ENCODE assay signal across 32 cellular contexts in genomic region chr16:66455970-66456369, GRCh38. TPM values are rescaled to one million over a fixed set of nuclear protein-coding genes. Genes with fewer than 3 reads are reported as not detected.
"Had no signal": no experiment of that assay in that cellular context is flagged by ENCODE, and none has a peak within 500 bp of the region (broad histone marks: within the 10 kb centered on the region; RNA-seq: fewer than 3 reads in every experiment).

No MANE protein-coding gene starts in this region.

- H3K4me3 Mint-ChIP-seq: activated CD4-positive, alpha-beta memory T cell treated with anti-CD3 and anti-CD28 coated beads for 36 hours; activated CD4-positive, alpha-beta T cell treated with anti-CD3 and anti-CD28 coated beads for 36 hours; activated CD4-positive, alpha-beta T cell treated with anti-CD3 and anti-CD28 coated beads, Interleukin-2, amount 10 ng/mL, durations not matched to agents 24 days and 14 days; activated naive CD4-positive, alpha-beta T cell treated with anti-CD3 and anti-CD28 coated beads, Interleukin-2, amount 10 ng/mL, durations not matched to agents 7 days and 5 days; activated naive CD8-positive, alpha-beta T cell treated with anti-CD3 and anti-CD28 coated beads, Interleukin-2, amount 10 ng/mL, durations not matched to agents 7 days and 5 days; activated T-cell treated with anti-CD3 and anti-CD28 coated beads, Interleukin-2, amount 50 U/mL, for 24 hours; activated T-cell treated with anti-CD3 and anti-CD28 coated beads, Interleukin-2, amount 50 U/mL, for 72 hours; brain; dendritic cell treated with granulocyte-macrophage colony-stimulating factor and Interleukin-4, amounts not matched to agents 40 ng/mL and 50 ng/mL, for 4 days; T-helper 17 cell; T-helper 2 cell treated with Interferon-gamma antibody and Interleukin-4, amounts not matched to agents 5 μg/mL and 100 μg/mL, for 36 hours had no signal

- H3K36me3 ChIP-seq: ascending aorta, breast epithelium, cardiac muscle cell, colonic mucosa, esophagus muscularis mucosa, gastrocnemius medialis had no signal

- ATAC-seq: activated CD4-positive, alpha-beta T cell treated with anti-CD3 and anti-CD28 coated beads for 36 hours; activated naive CD4-positive, alpha-beta T cell treated with anti-CD3 and anti-CD28 coated beads, Interleukin-2, amount 50 U/mL, for 72 hours; activated T-cell treated with anti-CD3 and anti-CD28 coated beads, Interleukin-2, amount 50 U/mL, for 72 hours; foreskin keratinocyte; gastrocnemius medialis; T-helper 17 cell had no signal

- H3K27ac ChIP-seq: ascending aorta, breast epithelium, cardiac muscle cell, colonic mucosa, dorsolateral prefrontal cortex, esophagus muscularis mucosa, foreskin keratinocyte, gastrocnemius medialis had no signal

- H3K27ac Mint-ChIP-seq: activated CD4-positive, alpha-beta memory T cell treated with anti-CD3 and anti-CD28 coated beads for 36 hours; activated CD4-positive, alpha-beta T cell treated with anti-CD3 and anti-CD28 coated beads for 36 hours; activated CD4-positive, alpha-beta T cell treated with anti-CD3 and anti-CD28 coated beads, Interleukin-2, amount 10 ng/mL, durations not matched to agents 24 days and 14 days; activated naive CD4-positive, alpha-beta T cell treated with anti-CD3 and anti-CD28 coated beads, Interleukin-2, amount 10 ng/mL, durations not matched to agents 7 days and 5 days; activated naive CD4-positive, alpha-beta T cell treated with anti-CD3 and anti-CD28 coated beads, Interleukin-2, amount 50 U/mL, for 72 hours; activated naive CD8-positive, alpha-beta T cell treated with anti-CD3 and anti-CD28 coated beads, Interleukin-2, amount 10 ng/mL, durations not matched to agents 7 days and 5 days; activated T-cell treated with anti-CD3 and anti-CD28 coated beads, Interleukin-2, amount 50 U/mL, for 24 hours; activated T-cell treated with anti-CD3 and anti-CD28 coated beads, Interleukin-2, amount 50 U/mL, for 72 hours; brain; dendritic cell treated with granulocyte-macrophage colony-stimulating factor and Interleukin-4, amounts not matched to agents 40 ng/mL and 50 ng/mL, for 4 days; T-helper 17 cell; T-helper 2 cell treated with Interferon-gamma antibody and Interleukin-4, amounts not matched to agents 5 μg/mL and 100 μg/mL, for 36 hours had no signal

- H3K4me1 ChIP-seq: ascending aorta, breast epithelium, colonic mucosa, esophagus muscularis mucosa, foreskin keratinocyte, gastrocnemius medialis had no signal

- DNase-seq: activated CD4-positive, alpha-beta memory T cell treated with anti-CD3 and anti-CD28 coated beads for 36 hours; activated CD4-positive, alpha-beta T cell treated with anti-CD3 and anti-CD28 coated beads for 36 hours; activated CD4-positive, alpha-beta T cell treated with anti-CD3 and anti-CD28 coated beads, Interleukin-2, amount 10 ng/mL, durations not matched to agents 24 days and 14 days; activated CD4-positive, CD25-positive, alpha-beta regulatory T cell; activated CD4-positive, CD25-positive, alpha-beta regulatory T cell treated with anti-CD3 and anti-CD28 coated beads, Interleukin-2, amount 50 U/mL, for 72 hours; activated CD8-positive, alpha-beta memory T cell treated with anti-CD3 and anti-CD28 coated beads, Interleukin-2, amount 50 U/mL, for 48 hours; activated gamma-delta T cell; activated naive CD4-positive, alpha-beta T cell; activated naive CD4-positive, alpha-beta T cell treated with anti-CD3 and anti-CD28 coated beads, Interleukin-2, amount 10 ng/mL, durations not matched to agents 7 days and 5 days; activated naive CD8-positive, alpha-beta T cell treated with anti-CD3 and anti-CD28 coated beads, Interleukin-2, amount 10 ng/mL, durations not matched to agents 7 days and 5 days; activated T-cell treated with anti-CD3 and anti-CD28 coated beads for 4 hours; activated T-cell treated with anti-CD3 and anti-CD28 coated beads, Interleukin-2, amount 50 U/mL, for 72 hours; central memory CD4-positive, alpha-beta T cell; cerebellar nuclear complex; colonic mucosa; effector memory CD4-positive, alpha-beta T cell; erythroblast; foreskin keratinocyte; gastrocnemius medialis; glutamatergic neuron; T-helper 17 cell; T1000 had no signal

- H3K9me3 Mint-ChIP-seq: activated CD4-positive, alpha-beta memory T cell treated with anti-CD3 and anti-CD28 coated beads for 36 hours; activated CD4-positive, alpha-beta T cell treated with anti-CD3 and anti-CD28 coated beads, Interleukin-2, amount 10 ng/mL, durations not matched to agents 24 days and 14 days; activated naive CD4-positive, alpha-beta T cell treated with anti-CD3 and anti-CD28 coated beads, Interleukin-2, amount 10 ng/mL, durations not matched to agents 7 days and 5 days; activated naive CD4-positive, alpha-beta T cell treated with anti-CD3 and anti-CD28 coated beads, Interleukin-2, amount 50 U/mL, for 72 hours; activated naive CD8-positive, alpha-beta T cell treated with anti-CD3 and anti-CD28 coated beads, Interleukin-2, amount 10 ng/mL, durations not matched to agents 7 days and 5 days; activated T-cell treated with anti-CD3 and anti-CD28 coated beads, Interleukin-2, amount 50 U/mL, for 24 hours; activated T-cell treated with anti-CD3 and anti-CD28 coated beads, Interleukin-2, amount 50 U/mL, for 72 hours; dendritic cell treated with granulocyte-macrophage colony-stimulating factor and Interleukin-4, amounts not matched to agents 40 ng/mL and 50 ng/mL, for 4 days; T-helper 2 cell treated with Interferon-gamma antibody and Interleukin-4, amounts not matched to agents 5 μg/mL and 100 μg/mL, for 36 hours had no signal

- H3K27me3 ChIP-seq: ascending aorta, cardiac muscle cell, colonic mucosa had no signal

- H3K9me3 ChIP-seq: ascending aorta, breast epithelium, colonic mucosa, esophagus muscularis mucosa, gastrocnemius medialis had no signal

- H3K4me1 Mint-ChIP-seq: activated CD4-positive, alpha-beta T cell treated with anti-CD3 and anti-CD28 coated beads for 36 hours; activated CD4-positive, alpha-beta T cell treated with anti-CD3 and anti-CD28 coated beads, Interleukin-2, amount 10 ng/mL, durations not matched to agents 24 days and 14 days; brain had no signal

- H3K36me3 Mint-ChIP-seq: activated CD4-positive, alpha-beta memory T cell treated with anti-CD3 and anti-CD28 coated beads for 36 hours; activated naive CD4-positive, alpha-beta T cell treated with anti-CD3 and anti-CD28 coated beads, Interleukin-2, amount 10 ng/mL, durations not matched to agents 7 days and 5 days; activated naive CD4-positive, alpha-beta T cell treated with anti-CD3 and anti-CD28 coated beads, Interleukin-2, amount 50 U/mL, for 72 hours; activated naive CD8-positive, alpha-beta T cell treated with anti-CD3 and anti-CD28 coated beads, Interleukin-2, amount 10 ng/mL, durations not matched to agents 7 days and 5 days; brain had no signal

- H3K4me3 ChIP-seq: ascending aorta, breast epithelium, cardiac muscle cell, colonic mucosa, dorsolateral prefrontal cortex, esophagus muscularis mucosa, gastrocnemius medialis had no signal

RNA-seq across cellular contexts. Expression of gene BEAN1, which starts 28.9 kb away (rescaled TPM):
- total RNA-seq: activated CD4-positive, alpha-beta memory T cell treated with anti-CD3 and anti-CD28 coated beads for 36 hours; activated CD4-positive, alpha-beta T cell treated with anti-CD3 and anti-CD28 coated beads for 36 hours; activated CD4-positive, alpha-beta T cell treated with anti-CD3 and anti-CD28 coated beads, Interleukin-2, amount 10 ng/mL, durations not matched to agents 24 days and 14 days; activated naive CD4-positive, alpha-beta T cell treated with anti-CD3 and anti-CD28 coated beads, Interleukin-2, amount 50 U/mL, for 72 hours; activated naive CD8-positive, alpha-beta T cell treated with anti-CD3 and anti-CD28 coated beads, Interleukin-2, amount 10 ng/mL, durations not matched to agents 7 days and 5 days; activated T-cell treated with anti-CD3 and anti-CD28 coated beads, Interleukin-2, amount 50 U/mL, for 72 hours; ascending aorta; gastrocnemius medialis; T-helper 17 cell had no signal
